Comparison of ENCODE assay signal across 11 cellular contexts in genomic region chr12:107775093-107775721, GRCh38. TPM values are rescaled to one million over a fixed set of nuclear protein-coding genes. Genes with fewer than 3 reads are reported as not detected.
DNase-seq lines count a peak whose midpoint lies in the region; TF ChIP-seq lines count a peak whose summit lies in the region.
"Had no signal": no experiment of that assay in that cellular context is flagged by ENCODE, and none has a peak within 500 bp of the region (broad histone marks: within the 10 kb centered on the region; RNA-seq: fewer than 3 reads in every experiment).

No MANE protein-coding gene starts in this region.

- H3K27ac ChIP-seq in esophagus muscularis mucosa (replicated peaks in 1 of 4) = no peak overlapping the region
- H3K27ac ChIP-seq in parathyroid adenoma = no peak overlapping the region
- no peak overlapping the region for H3K27ac ChIP-seq in A673 (ENCODE audit: low read depth, low read length, poor library complexity, severe bottlenecking)

- no peak overlapping the region for H3K9ac ChIP-seq in parathyroid adenoma

- 31% methylated on average over 3 of the region's 66 CpGs for WGBS in esophagus muscularis mucosa

- H3K4me3 ChIP-seq in GM12875 (ENCODE audit: low read depth, low read length) (no peak overlapping the region), esophagus muscularis mucosa (peak overlapping the region; percentile 23 to 41 (median 30)), parathyroid adenoma (ENCODE audit: low read depth, low read length) (no peak overlapping the region), A673 (ENCODE audit: low read depth, low read length, poor library complexity, severe bottlenecking) (no peak overlapping the region), MG63 (no peak overlapping the region)

- POLR2A ChIA-PET in A673 (lab: Charles Lee; ENCODE audit: low non-redundant PET) = no interaction called here

- TF ChIP-seq EP300 in esophagus muscularis mucosa (IDR thresholded peaks at IDR 0.05) = no peak

- intact Hi-C loops in esophagus muscularis mucosa (cut with DNase I) (no loop called here), A673 (cut with micrococcal nuclease; ENCODE audit: unreplicated experiment) (no loop called here)

- H3K79me2 ChIP-seq in parathyroid adenoma = no peaks in the 10 kb centered on the region

- H3K36me3 ChIP-seq in esophagus muscularis mucosa (no peaks in the 10 kb centered on the region), parathyroid adenoma (ENCODE audit: control insufficient read depth, insufficient read depth, low read length) (no peaks in the 10 kb centered on the region), A673 (ENCODE audit: insufficient read depth, low read length, poor library complexity, severe bottlenecking) (no peaks in the 10 kb centered on the region), MG63 (no peaks in the 10 kb centered on the region)

- TF ChIP-seq CTCF in GM12875 (IDR thresholded peaks at IDR 0.05; ENCODE audit: borderline replicate concordance, insufficient read depth, low read depth, low read length) (0 out of 2 replicates have a peak, but pooled peaks have one; percentile 1), esophagus muscularis mucosa (IDR thresholded peaks at IDR 0.05) (no peak), parathyroid adenoma (IDR thresholded peaks at IDR 0.05) (peak; percentile 35), A673 (conservative IDR thresholded peaks at IDR 0.05; ENCODE audit: low read depth, low read length) (no peak)

- H3K4me1 ChIP-seq in esophagus muscularis mucosa (peaks cover 3 to 9% (median 8%) of the 10 kb centered on the region in 4 donors), parathyroid adenoma (no peaks in the 10 kb centered on the region), A673 (ENCODE audit: insufficient read depth, low read length, poor library complexity, severe bottlenecking) (no peaks in the 10 kb centered on the region)

- no TSS peak for BruUV-seq in A673 (replicated peaks; lab: Mats Ljungman, UMichigan)

- CTCF ChIA-PET in A673 (lab: Charles Lee) = no interaction called here

- H3K9me3 ChIP-seq in esophagus muscularis mucosa = no peaks in the 10 kb centered on the region
- H3K9me3 ChIP-seq in parathyroid adenoma (ENCODE audit: control insufficient read depth, low read length) = no peaks in the 10 kb centered on the region
- H3K9me3 ChIP-seq in A673 (ENCODE audit: low read depth, low read length, poor library complexity, severe bottlenecking) = no peaks in the 10 kb centered on the region
- H3K9me3 ChIP-seq in MG63 = no peaks in the 10 kb centered on the region

- H3K27me3 ChIP-seq in esophagus muscularis mucosa = peaks cover 0 to 70% (median 15%) of the 10 kb centered on the region in 4 donors
- no peaks in the 10 kb centered on the region for H3K27me3 ChIP-seq in parathyroid adenoma (ENCODE audit: control insufficient read depth, insufficient read depth, low read length)
- H3K27me3 ChIP-seq in A673 (replicated peaks; ENCODE audit: insufficient read depth, low read depth, low read length, poor library complexity) = peaks cover 85% of the 10 kb centered on the region
- H3K27me3 ChIP-seq in MG63 = peaks cover 42% of the 10 kb centered on the region

- H2AFZ ChIP-seq in parathyroid adenoma = peak overlapping the region; percentile 89

- DNase-seq in NCI-H748 (lab: John Stamatoyannopoulos, UW; ENCODE audit: unreplicated experiment) (peak; percentile 85), esophagus muscularis mucosa (ENCODE audit: extremely low spot score) (no peak), A673 (ENCODE audit: low spot score) (no peak), A172 (ENCODE audit: low spot score) (no peak), MG63 (no peak)
- DNase-seq in activated effector memory CD4-positive, alpha-beta T cell treated with anti-CD3 and anti-CD28 coated beads, Interleukin-2, amount 50 U/mL, for 16 hours = no peak
- DNase-seq: activated CD4-positive, CD25-positive, alpha-beta regulatory T cell treated with anti-CD3 and anti-CD28 coated beads, Interleukin-2, amount 50 U/mL, for 72 hours; effector memory CD4-positive, alpha-beta T cell; stimulated activated naive CD4-positive, alpha-beta T cell had no signal

- H3K4me2 ChIP-seq in parathyroid adenoma (ENCODE audit: low read length) = no peak overlapping the region

- TF ChIP-seq POLR2A in esophagus muscularis mucosa (IDR thresholded peaks at IDR 0.05; ENCODE audit: low read depth) = no peak

RNA-seq across cellular contexts. Expression of gene ASCL4, which starts 0.7 kb away (rescaled TPM):
- not detected for total RNA-seq in esophagus muscularis mucosa
- not detected in 2 replicates for total RNA-seq in A673 (2021)
- not detected in 2 replicates for total RNA-seq in A172 (2014; rRNA removed; shearing (Covaris generic))
- not detected in 2 replicates for total RNA-seq in MG63 (2014; rRNA removed; shearing (Covaris generic); ENCODE audit: low replicate concordance)

RNA-seq across cellular contexts. Expression of gene PRDM4, which starts 14.3 kb away (rescaled TPM):
- 10 to 100 TPM; 18.3 to 29.4 (median 26.8) TPM for total RNA-seq in esophagus muscularis mucosa
- 27.9 and 31.5 TPM in 2 replicates for total RNA-seq in A673 (2021)
- total RNA-seq in A172 (2014; rRNA removed; shearing (Covaris generic)) = 25.2 and 34.0 TPM in 2 replicates
- 14.6 and 20.9 TPM in 2 replicates for total RNA-seq in MG63 (2014; rRNA removed; shearing (Covaris generic); ENCODE audit: low replicate concordance)

Comparison
In these comparisons a context has a peak if more than half of its experiments do, and no peak if none do; other contexts are left out.
1. H3K4me3 ChIP-seq: peak in esophagus muscularis mucosa (4 of 4); none in GM12875 (single experiment), parathyroid adenoma (single experiment), A673 (single experiment) and MG63 (single experiment).
2. CTCF ChIP-seq: peak in GM12875 (single experiment) and parathyroid adenoma (single experiment); none in esophagus muscularis mucosa (0 of 3) and A673 (single experiment).